33 cellular contexts compared by ENCODE assay signal in genomic region chr9:7370378-7370777, GRCh38.
DNase-seq lines count a peak whose midpoint lies in the region; ATAC-seq and TF ChIP-seq lines count a peak whose summit lies in the region.
"Had no signal": no experiment of that assay in that cellular context is flagged by ENCODE, and none has a peak within 500 bp of the region (broad histone marks: within the 10 kb centered on the region; RNA-seq: fewer than 3 reads in every experiment).

No MANE protein-coding gene starts in this region.

- H2BK15ac ChIP-seq in mesenchymal stem cell (ENCODE audit: low read depth, poor library complexity, severe bottlenecking) = no peak overlapping the region

- DNase-seq in left ventricle myocardium inferior (no peak), left cardiac atrium (no peak), hippocampal formation (lab: John Stamatoyannopoulos, UW) (peak; percentile 26 to 55), mesenchymal stem cell (peak; percentile 58), superior temporal gyrus (ENCODE audit: extremely low spot score) (peak; percentile 72), kidney glomerular epithelial cell (lab: John Stamatoyannopoulos, UW) (no peak), immature natural killer cell (no peak)
- no peak for DNase-seq in stimulated activated naive CD4-positive, alpha-beta T cell treated with Interleukin-2 at 50 U/mL for 16 hours (lab: John Stamatoyannopoulos, UW)
- DNase-seq: activated CD4-positive, alpha-beta memory T cell treated with anti-CD3 and anti-CD28 coated beads for 36 hours; activated CD4-positive, alpha-beta T cell treated with anti-CD3 and anti-CD28 coated beads for 1 hour; activated naive CD4-positive, alpha-beta T cell; AML-193; CD4-positive, alpha-beta T cell; central memory CD4-positive, alpha-beta T cell; cortex of kidney; DND-41; endodermal cell; lower lobe of right lung; NCI-H1105; NCI-H187; NCI-H2171 treated with DMSO at 0.1 percent for 48 hours; NCI-H510A; nephron progenitor cell; retina; RPMI8226; stimulated activated CD4-positive, alpha-beta T cell treated with anti-CD3 and anti-CD28 coated beads, Interleukin-1b, Interleukin-23, amount 100 ng/mL, for 48 hours; T-helper 2 cell had no signal

- H3K9me3 Mint-ChIP-seq in immature natural killer cell = no peaks in the 10 kb centered on the region
- H3K9me3 Mint-ChIP-seq: activated CD4-positive, alpha-beta memory T cell treated with anti-CD3 and anti-CD28 coated beads for 36 hours; CD4-positive, alpha-beta T cell; endodermal cell; stimulated activated naive CD8-positive, alpha-beta T cell treated with anti-CD3 and anti-CD28 coated beads, Interleukin-15, Interleukin-2, amounts not matched to agents 100 ng/mL and 50 ng/mL, for 24 hours had no signal

- H3K14ac ChIP-seq in mesenchymal stem cell (ENCODE audit: low read length in 2 of 2) = no peak overlapping the region

- H3K27ac Mint-ChIP-seq in immature natural killer cell = no peak overlapping the region
- H3K27ac Mint-ChIP-seq: activated CD4-positive, alpha-beta memory T cell treated with anti-CD3 and anti-CD28 coated beads for 36 hours; CD4-positive, alpha-beta T cell; endodermal cell; nephron progenitor cell; stimulated activated naive CD8-positive, alpha-beta T cell treated with anti-CD3 and anti-CD28 coated beads, Interleukin-15, Interleukin-2, amounts not matched to agents 100 ng/mL and 50 ng/mL, for 24 hours had no signal

- no peak overlapping the region for H2BK120ac ChIP-seq in mesenchymal stem cell (ENCODE audit: low read depth, low read length)

- peaks cover 0 to 2% (median 0%) of the 10 kb centered on the region in 3 donors for H3K27me3 Mint-ChIP-seq in immature natural killer cell (ENCODE audit: low read depth in 3 of 3)
- H3K27me3 Mint-ChIP-seq: CD4-positive, alpha-beta T cell had no signal

- no peak overlapping the region for H2AFZ ChIP-seq in mesenchymal stem cell (ENCODE audit: low read depth, low read length)
- H2AFZ ChIP-seq: hepatocyte had no signal

- H3K4ac ChIP-seq in mesenchymal stem cell (ENCODE audit: low read depth in 1 of 2, low read length in 2 of 2) = peak overlapping the region in 1 of 2 experiments; percentile 73

- H4K8ac ChIP-seq in mesenchymal stem cell (ENCODE audit: low read length) = peak overlapping the region; percentile 49

- H3K79me1 ChIP-seq in mesenchymal stem cell (replicated peaks; ENCODE audit: low read length, poor library complexity, severe bottlenecking) = no peaks in the 10 kb centered on the region

- H3K27me3 ChIP-seq in left ventricle myocardium inferior (ENCODE audit: low read depth) (no peaks in the 10 kb centered on the region), mesenchymal stem cell (ENCODE audit: control insufficient read depth in 1 of 2, insufficient read depth in 1 of 2, low read length in 2 of 2) (no peaks in the 10 kb centered on the region)
- H3K27me3 ChIP-seq: hepatocyte, vagina had no signal

- H3K4me3 Mint-ChIP-seq in immature natural killer cell = no peak overlapping the region
- H3K4me3 Mint-ChIP-seq: activated CD4-positive, alpha-beta memory T cell treated with anti-CD3 and anti-CD28 coated beads for 36 hours; CD4-positive, alpha-beta T cell; endodermal cell; nephron progenitor cell; stimulated activated naive CD8-positive, alpha-beta T cell treated with anti-CD3 and anti-CD28 coated beads, Interleukin-15, Interleukin-2, amounts not matched to agents 100 ng/mL and 50 ng/mL, for 24 hours had no signal

- H2BK5ac ChIP-seq in mesenchymal stem cell (ENCODE audit: low read depth, low read length, poor library complexity, severe bottlenecking) = no peak overlapping the region

- no peaks in the 10 kb centered on the region for H3K36me3 Mint-ChIP-seq in immature natural killer cell
- H3K36me3 Mint-ChIP-seq: activated CD4-positive, alpha-beta memory T cell treated with anti-CD3 and anti-CD28 coated beads for 36 hours had no signal

- no peaks in the 10 kb centered on the region for H3K9me3 ChIP-seq in left ventricle myocardium inferior (replicated peaks)
- H3K9me3 ChIP-seq in mesenchymal stem cell (ENCODE audit: control insufficient read depth, low read length) = no peaks in the 10 kb centered on the region
- H3K9me3 ChIP-seq: A549, lower lobe of right lung, vagina had no signal

- H3K27ac ChIP-seq in left ventricle myocardium inferior (replicated peaks) (peak overlapping the region; percentile 80), mesenchymal stem cell (ENCODE audit: low read length, poor library complexity, severe bottlenecking) (no peak overlapping the region)
- H3K27ac ChIP-seq: A549, hepatocyte, lower lobe of right lung, SK-N-MC, vagina had no signal

- intact Hi-C loops in left ventricle myocardium inferior (cut with micrococcal nuclease) = no loop called here
- intact Hi-C loops in left cardiac atrium (cut with DNase I) = no loop called here

- no peak overlapping the region for H3K23ac ChIP-seq in mesenchymal stem cell (ENCODE audit: low read length in 2 of 2)

- no peak for ATAC-seq in left cardiac atrium
- ATAC-seq: A549, K562, lower lobe of right lung had no signal

- H2AK5ac ChIP-seq in mesenchymal stem cell (ENCODE audit: low read length, severe bottlenecking) = no peak overlapping the region

- no peak overlapping the region for H3K4me3 ChIP-seq in left ventricle myocardium inferior
- peak overlapping the region in 1 of 2 experiments; percentile 46 for H3K4me3 ChIP-seq in mesenchymal stem cell (ENCODE audit: insufficient read depth in 1 of 2, low read depth in 1 of 2, low read length in 2 of 2)
- H3K4me3 ChIP-seq: A549, hepatocyte, K562, lower lobe of right lung, SK-N-MC, vagina had no signal

- H4K91ac ChIP-seq in mesenchymal stem cell (ENCODE audit: low read length) = peak overlapping the region; percentile 59

- 33% methylated on average over 1 of the region's 2 CpGs for WGBS in mesenchymal stem cell

- H2BK12ac ChIP-seq in mesenchymal stem cell (ENCODE audit: low read length in 2 of 2) = peak overlapping the region; percentile 60 to 82

- peaks cover 42% of the 10 kb centered on the region for H3K4me1 ChIP-seq in left ventricle myocardium inferior
- H3K4me1 ChIP-seq in mesenchymal stem cell (ENCODE audit: control insufficient read depth, insufficient read depth, low read depth, low read length) = no peaks in the 10 kb centered on the region
- H3K4me1 ChIP-seq: A549 had no signal

- no peak for TF ChIP-seq CTCF in left ventricle myocardium inferior (IDR thresholded peaks at IDR 0.05; ENCODE audit: borderline replicate concordance)

- no peaks in the 10 kb centered on the region for H3K36me3 ChIP-seq in left ventricle myocardium inferior
- no peaks in the 10 kb centered on the region for H3K36me3 ChIP-seq in mesenchymal stem cell (ENCODE audit: control insufficient read depth in 1 of 2, insufficient read depth in 2 of 2, low read depth in 1 of 2, low read length in 2 of 2)
- H3K36me3 ChIP-seq: lower lobe of right lung, vagina had no signal

- H3K9ac ChIP-seq in mesenchymal stem cell (ENCODE audit: low read length) = no peak overlapping the region

- no peak overlapping the region for H3K4me2 ChIP-seq in mesenchymal stem cell (ENCODE audit: low read length, poor library complexity, severe bottlenecking)
- H3K4me2 ChIP-seq: A549, hepatocyte had no signal

- no peaks in the 10 kb centered on the region for H3K4me1 Mint-ChIP-seq in immature natural killer cell

- H3K18ac ChIP-seq in mesenchymal stem cell (ENCODE audit: low read depth in 1 of 2, low read length in 2 of 2) = peak overlapping the region; percentile 48 to 85

Comparison
In these comparisons a context has a peak if more than half of its experiments do, and no peak if none do; other contexts are left out.
1. DNase-seq: peak in hippocampal formation (2 of 2), mesenchymal stem cell (single experiment) and superior temporal gyrus (single experiment); none in left ventricle myocardium inferior (single experiment), left cardiac atrium (single experiment), stimulated activated naive CD4-positive, alpha-beta T cell treated with Interleukin-2 at 50 U/mL for 16 hours (single experiment), kidney glomerular epithelial cell (single experiment) and immature natural killer cell (0 of 3).